Comparison of ENCODE assay signal across 24 cellular contexts in the genomic region with DNA sequence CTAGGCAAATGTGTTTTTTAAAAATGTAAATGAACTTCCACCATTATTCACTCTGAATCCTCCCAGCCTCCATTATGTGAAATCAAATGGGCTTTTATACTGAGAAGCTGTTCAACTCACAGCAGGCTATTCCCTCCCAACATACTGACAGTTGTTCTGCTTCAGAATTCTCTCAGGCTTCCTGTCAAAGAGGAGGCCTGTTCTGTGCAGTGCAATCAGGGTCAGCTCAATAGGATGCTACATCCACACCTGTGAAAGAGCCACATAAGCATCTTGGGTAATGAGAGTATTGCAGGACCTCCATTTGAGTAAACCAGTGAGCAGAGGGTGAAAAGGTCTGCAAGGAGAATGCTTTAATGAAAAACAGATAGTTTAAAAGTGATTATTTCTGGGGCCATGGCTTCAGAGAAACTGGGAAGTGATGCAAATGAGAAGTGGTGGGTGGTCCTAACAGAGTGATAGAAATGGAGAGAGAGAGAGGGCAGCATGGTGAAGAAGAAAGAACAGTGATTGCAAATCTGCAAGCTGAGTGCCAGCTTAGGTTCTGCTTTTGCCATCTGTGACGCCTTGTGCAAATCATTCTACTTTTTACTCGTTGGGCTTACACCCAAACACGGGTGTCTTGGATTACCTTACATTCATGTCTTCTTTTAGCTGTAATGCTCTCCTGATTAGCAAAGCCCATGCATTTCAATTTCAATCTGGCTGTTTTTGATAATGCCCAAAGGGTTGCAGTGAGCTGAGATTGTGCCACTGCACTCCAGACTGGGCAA.
"Had no signal": no experiment of that assay in that cellular context is flagged by ENCODE, and none has a peak within 500 bp of the region (broad histone marks: within the 10 kb centered on the region; RNA-seq: fewer than 3 reads in every experiment).

No MANE protein-coding gene starts in this region.

- H3K27me3 Mint-ChIP-seq: stimulated activated naive CD8-positive, alpha-beta T cell treated with anti-CD3 and anti-CD28 coated beads, Interleukin-15, Interleukin-2, amounts not matched to agents 100 ng/mL and 50 ng/mL, for 24 hours had no signal

- H3K36me3 ChIP-seq: colonic mucosa, esophagus squamous epithelium, gastrocnemius medialis, heart left ventricle, lower lobe of right lung, neutrophil, ovary, thyroid gland had no signal

- H3K4me3 ChIP-seq: body of pancreas, colonic mucosa, dorsolateral prefrontal cortex, esophagus squamous epithelium, gastrocnemius medialis, heart left ventricle, lower lobe of right lung, ovary, psoas muscle, thyroid gland had no signal

- H3K4me1 ChIP-seq: body of pancreas, colonic mucosa, esophagus squamous epithelium, gastrocnemius medialis, lower lobe of right lung, psoas muscle, thyroid gland had no signal

- H3K9me3 Mint-ChIP-seq: stimulated activated naive CD8-positive, alpha-beta T cell treated with anti-CD3 and anti-CD28 coated beads, Interleukin-15, Interleukin-2, amounts not matched to agents 100 ng/mL and 50 ng/mL, for 24 hours; T-helper 2 cell treated with Interferon-gamma antibody and Interleukin-4, amounts not matched to agents 5 μg/mL and 100 μg/mL, for 36 hours had no signal

- H3K4me1 Mint-ChIP-seq: activated naive CD4-positive, alpha-beta T cell treated with anti-CD3 and anti-CD28 coated beads, Interleukin-2, amount 50 U/mL, for 24 hours; naive thymus-derived CD4-positive, alpha-beta T cell had no signal

- H3K9me3 ChIP-seq: body of pancreas, colonic mucosa, esophagus squamous epithelium, gastrocnemius medialis, heart left ventricle, lower lobe of right lung, neutrophil, ovary, psoas muscle had no signal

- H3K27ac ChIP-seq: body of pancreas, colonic mucosa, esophagus squamous epithelium, gastrocnemius medialis, heart left ventricle, lower lobe of right lung, neutrophil, ovary, psoas muscle, thyroid gland, VCaP had no signal

- FAIRE-seq: keratinocyte had no signal

- H3K27ac Mint-ChIP-seq: activated naive CD4-positive, alpha-beta T cell treated with anti-CD3 and anti-CD28 coated beads, Interleukin-2, amount 50 U/mL, for 24 hours; naive thymus-derived CD4-positive, alpha-beta T cell; stimulated activated naive CD8-positive, alpha-beta T cell treated with anti-CD3 and anti-CD28 coated beads, Interleukin-15, Interleukin-2, amounts not matched to agents 100 ng/mL and 50 ng/mL, for 24 hours; T-helper 2 cell treated with Interferon-gamma antibody and Interleukin-4, amounts not matched to agents 5 μg/mL and 100 μg/mL, for 36 hours had no signal

- DNase-seq: activated CD4-positive, alpha-beta T cell treated with anti-CD3 and anti-CD28 coated beads, Interleukin-2, amount 50 U/mL, for 1 hour; activated CD4-positive, CD25-positive, alpha-beta regulatory T cell treated with anti-CD3 and anti-CD28 coated beads, Interleukin-2, amount 50 U/mL, for 72 hours; activated gamma-delta T cell treated with Interleukin-2 at 50 U/mL for 16 hours; activated T-cell treated with anti-CD3 and anti-CD28 coated beads, Interleukin-2, amount 50 U/mL, for 1 hour; colonic mucosa; esophagus squamous epithelium; gastrocnemius medialis; left colon; lower lobe of right lung; naive thymus-derived CD4-positive, alpha-beta T cell; ovary; psoas muscle; right cardiac atrium; stimulated activated CD4-positive, alpha-beta T cell treated with anti-CD3 and anti-CD28 coated beads, Interleukin-1b, Interleukin-23, amount 100 ng/mL, for 48 hours; thyroid gland had no signal

- H3K27me3 ChIP-seq: body of pancreas, colonic mucosa, dorsolateral prefrontal cortex, esophagus squamous epithelium, gastrocnemius medialis, heart left ventricle, neutrophil, ovary, thyroid gland had no signal

- H3K4me3 Mint-ChIP-seq: activated naive CD4-positive, alpha-beta T cell treated with anti-CD3 and anti-CD28 coated beads, Interleukin-2, amount 50 U/mL, for 24 hours; naive thymus-derived CD4-positive, alpha-beta T cell; stimulated activated naive CD8-positive, alpha-beta T cell treated with anti-CD3 and anti-CD28 coated beads, Interleukin-15, Interleukin-2, amounts not matched to agents 100 ng/mL and 50 ng/mL, for 24 hours; T-helper 2 cell treated with Interferon-gamma antibody and Interleukin-4, amounts not matched to agents 5 μg/mL and 100 μg/mL, for 36 hours had no signal

- ATAC-seq: body of pancreas; gastrocnemius medialis; left colon; naive thymus-derived CD4-positive, alpha-beta T cell; psoas muscle; right cardiac atrium had no signal

- H3K36me3 Mint-ChIP-seq: activated naive CD4-positive, alpha-beta T cell treated with anti-CD3 and anti-CD28 coated beads, Interleukin-2, amount 50 U/mL, for 24 hours; naive thymus-derived CD4-positive, alpha-beta T cell had no signal
